In the genomic region with DNA sequence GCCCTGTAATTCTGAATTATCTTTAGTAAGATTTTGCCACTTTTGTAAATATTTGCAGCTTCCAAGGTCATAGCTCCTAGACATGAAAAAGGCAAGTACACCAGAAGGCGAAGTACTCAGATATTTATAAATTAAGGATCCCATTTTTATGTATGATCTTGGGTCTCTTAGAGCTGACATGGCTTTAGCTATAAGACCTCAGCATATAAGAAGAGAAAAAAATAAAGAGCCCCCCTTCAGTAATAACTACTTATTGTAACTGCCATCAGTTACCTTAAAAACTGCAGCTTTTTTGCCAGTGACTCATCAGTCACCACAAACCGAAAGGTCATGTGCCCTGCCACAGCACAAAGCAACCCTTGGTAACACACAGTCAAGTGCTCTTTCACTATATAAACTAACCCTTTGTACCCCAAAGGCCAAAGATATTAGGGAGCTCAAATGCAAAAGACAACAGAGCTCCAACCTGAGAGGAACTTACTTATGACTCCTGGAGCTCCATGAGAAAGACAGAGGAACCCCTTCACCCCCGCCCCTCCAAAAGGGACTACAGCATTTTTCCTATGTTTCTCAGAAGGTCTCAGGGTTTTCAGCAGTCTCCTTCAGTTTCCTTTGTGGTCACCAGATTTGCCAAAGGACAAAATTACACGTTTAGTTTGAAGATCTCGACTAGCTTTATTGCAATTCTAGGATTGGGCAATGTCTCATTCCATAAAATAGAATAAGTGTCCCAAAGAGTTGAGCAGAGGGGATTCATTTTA, we compare ENCODE assay signal across 9 cellular contexts.
A peak's percentile ranks its signal among the peaks of the same experiment; 100 is the strongest.
DNase-seq lines count a peak whose midpoint lies in the region; ATAC-seq and TF ChIP-seq lines count a peak whose summit lies in the region.
"Had no signal": no experiment of that assay in that cellular context is flagged by ENCODE, and none has a peak within 500 bp of the region (broad histone marks: within the 10 kb centered on the region; RNA-seq: fewer than 3 reads in every experiment).

No MANE protein-coding gene starts in this region.

- H3K9me3 Mint-ChIP-seq in mesothelial cell of epicardium: peaks cover 8% of the 10 kb centered on the region

- H3K27ac Mint-ChIP-seq in mesothelial cell of epicardium: no peak overlapping the region

- H2AFZ ChIP-seq in smooth muscle cell (ENCODE audit: low read depth): peak overlapping the region; percentile 60

- H3K4me2 ChIP-seq in smooth muscle cell: peak overlapping the region; percentile 57

- TF ChIP-seq CTCF in smooth muscle cell (IDR thresholded peaks at IDR 0.05; ENCODE audit: borderline replicate concordance, insufficient read depth, poor library complexity, severe bottlenecking) (no peak), mesothelial cell of epicardium (IDR thresholded peaks at IDR 0.05; ENCODE audit: unreplicated experiment) (no peak)

- peaks cover under 1% of the 10 kb centered on the region for H3K27me3 Mint-ChIP-seq in mesothelial cell of epicardium (ENCODE audit: low read depth)

- peak overlapping the region; percentile 53 for H3K9ac ChIP-seq in smooth muscle cell (ENCODE audit: low read depth)

- no peaks in the 10 kb centered on the region for H3K9me3 ChIP-seq in smooth muscle cell (replicated peaks; ENCODE audit: low read depth)

- H3K79me2 ChIP-seq in smooth muscle cell (ENCODE audit: low read depth): no peaks in the 10 kb centered on the region

- peaks cover 12% of the 10 kb centered on the region for H3K4me1 ChIP-seq in smooth muscle cell (ENCODE audit: low read depth)

- peak; percentile 81 for ATAC-seq in HG03064 (IDR thresholded peaks at IDR 0.05; ENCODE audit: low read depth, unreplicated experiment)

- DNase-seq in DMS153 (lab: John Stamatoyannopoulos, UW) (peak; percentile 30), DMS153 treated with DMSO at 0.1 percent for 48 hours (lab: John Stamatoyannopoulos, UW; ENCODE audit: unreplicated experiment) (no peak), RPMI8226 (peak; percentile 80), astrocyte of the hippocampus (ENCODE audit: low read depth, low spot score) (peak; percentile 81), smooth muscle cell (lab: John Stamatoyannopoulos, UW; ENCODE audit: unreplicated experiment) (no peak), NCI-H1105 (lab: John Stamatoyannopoulos, UW) (no peak), mesothelial cell of epicardium (ENCODE audit: low spot score in 2 of 2, unreplicated experiment in 2 of 2) (no peak)

- no peaks in the 10 kb centered on the region for H3K4me1 Mint-ChIP-seq in mesothelial cell of epicardium

- H3K36me3 ChIP-seq in smooth muscle cell (ENCODE audit: low read depth): no peaks in the 10 kb centered on the region

- no peaks in the 10 kb centered on the region for H4K20me1 ChIP-seq in smooth muscle cell (ENCODE audit: low read depth)

- no peak overlapping the region for H3K4me3 ChIP-seq in smooth muscle cell

- WGBS in smooth muscle cell (ENCODE audit: low lambda C conversion rate): 46% methylated on average over 5 of the region's 5 CpGs

- no peaks in the 10 kb centered on the region for H3K36me3 Mint-ChIP-seq in mesothelial cell of epicardium

- peaks cover 12% of the 10 kb centered on the region for H3F3A ChIP-seq in smooth muscle cell (ENCODE audit: low read depth)

- H3K4me3 Mint-ChIP-seq in mesothelial cell of epicardium: no peak overlapping the region

- H3K27ac ChIP-seq in smooth muscle cell (ENCODE audit: low read depth): peak overlapping the region; percentile 88
- H3K27ac ChIP-seq: 22Rv1 had no signal

- H3K27me3 ChIP-seq in smooth muscle cell (ENCODE audit: low read depth): no peaks in the 10 kb centered on the region

Comparison
In these comparisons a context has a peak if more than half of its experiments do, and no peak if none do; other contexts are left out.
1. DNase-seq: peak in DMS153 (single experiment), RPMI8226 (single experiment) and astrocyte of the hippocampus (single experiment); none in DMS153 treated with DMSO at 0.1 percent for 48 hours (single experiment), smooth muscle cell (single experiment), NCI-H1105 (single experiment) and mesothelial cell of epicardium (0 of 2).